Comparison of ENCODE assay signal across 8 cellular contexts in genomic region chr5:14871573-14872069, GRCh38. TPM values are rescaled to one million over a fixed set of nuclear protein-coding genes. Genes with fewer than 3 reads are reported as not detected.
A peak's percentile ranks its signal among the peaks of the same experiment; 100 is the strongest.
DNase-seq lines count a peak whose midpoint lies in the region; ATAC-seq and TF ChIP-seq lines count a peak whose summit lies in the region.

Gene ANKH (minus strand): TSS chr5:14871778. CDS start chr5:14871447, 331 bp downstream.

- DNase-seq in AG09309 (ENCODE audit: low read depth) (no peak), NCI-H2227 (lab: John Stamatoyannopoulos, UW; ENCODE audit: unreplicated experiment) (peak; percentile 92), coronary artery (ENCODE audit: low spot score) (peak; percentile 87), left lobe of liver (ENCODE audit: low spot score) (peak; percentile 84)
- DNase-seq in activated CD4-positive, alpha-beta T cell treated with anti-CD3 and anti-CD28 coated beads for 48 hours = peak; percentile 84
- peak; percentile 81 for DNase-seq in stimulated activated CD4-positive, alpha-beta T cell treated with anti-CD3 and anti-CD28 coated beads, Interleukin-2, amount 100 ng/mL, for 4 hours (ENCODE audit: low read depth)

- ATAC-seq in GM18870 (IDR thresholded peaks at IDR 0.05; ENCODE audit: unreplicated experiment) (peak; percentile 36), HG03108 (IDR thresholded peaks at IDR 0.05; ENCODE audit: unreplicated experiment) (peak; percentile 89), left lobe of liver (peak; percentile 86)

- TF ChIP-seq CTCF in AG09309 (IDR thresholded peaks at IDR 0.05; ENCODE audit: control insufficient read depth, insufficient read depth, low read depth, low read length, missing control alignments) = peak; percentile 35
- no peak for TF ChIP-seq CTCF in coronary artery (IDR thresholded peaks at IDR 0.05)

- H3K27ac ChIP-seq in coronary artery = peak within 1 kb of the TSS; percentile 97 to 99

- H3K4me3 ChIP-seq in AG09309 (ENCODE audit: control insufficient read depth, low read depth, low read length) (peak within 1 kb of the TSS; percentile 65), coronary artery (peak within 1 kb of the TSS; percentile 97)

RNA-seq across cellular contexts. Expression of gene ANKH, which starts in this region (rescaled TPM):
- total RNA-seq in left lobe of liver = 75.9 TPM

Comparison
In these comparisons a context has a peak if more than half of its experiments do, and no peak if none do; other contexts are left out.
1. ATAC-seq: peak in every context shown above with its lines; median percentile 89 in HG03108; 86 in left lobe of liver; 36 in GM18870.